18 cellular contexts compared by ENCODE assay signal in the genomic region with DNA sequence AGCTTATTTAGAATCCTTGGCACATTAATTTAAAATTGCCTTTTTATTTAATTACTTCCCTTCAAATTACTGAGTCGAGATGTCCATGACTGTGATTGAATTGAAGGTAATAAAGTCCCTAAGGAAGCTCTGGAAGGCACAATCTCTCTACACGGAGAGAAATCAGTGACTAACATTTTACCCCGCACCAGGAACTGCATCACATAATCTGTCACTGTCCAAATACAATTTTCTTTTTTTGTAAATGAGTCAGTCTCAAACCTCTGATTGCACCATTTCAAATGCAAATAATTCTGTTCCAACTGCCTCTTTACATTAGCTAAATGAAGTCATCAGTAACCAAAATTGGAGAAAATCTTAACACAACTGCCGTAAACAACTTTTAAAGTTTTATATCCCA.
DNase-seq lines count a peak whose midpoint lies in the region; ATAC-seq, FAIRE-seq and TF ChIP-seq lines count a peak whose summit lies in the region.
"Had no signal": no experiment of that assay in that cellular context is flagged by ENCODE, and none has a peak within 500 bp of the region (broad histone marks: within the 10 kb centered on the region; RNA-seq: fewer than 3 reads in every experiment).

No MANE protein-coding gene starts in this region.

- POLR2A ChIA-PET in PC-3 (lab: Charles Lee; ENCODE audit: unreplicated experiment) (no interaction called here), endothelial cell of umbilical vein (lab: Charles Lee) (no interaction called here)

- H3K27ac ChIP-seq in PC-3 (ENCODE audit: low read length) = peak overlapping the region; percentile 36; the same call in 1 of the 2 replicates
- H3K27ac ChIP-seq in endothelial cell of umbilical vein (ENCODE audit: insufficient read depth, low read depth, low read length) = no peak overlapping the region
- H3K27ac ChIP-seq: BLaER1 treated with 17β-estradiol and CSF1 and Interleukin-3, amounts not matched to agents 10 nM and 100 nM; GM23248; HL-60 had no signal

- FAIRE-seq in endothelial cell of umbilical vein (lab: Jason Lieb, UNC) = peak; percentile 54

- no peaks in the 10 kb centered on the region for H3K4me1 ChIP-seq in PC-3 (ENCODE audit: insufficient read depth, low read length)
- no peaks in the 10 kb centered on the region for H3K4me1 ChIP-seq in endothelial cell of umbilical vein (ENCODE audit: control insufficient read depth, extremely low read depth, insufficient read depth, low read length)
- H3K4me1 ChIP-seq: BLaER1 treated with 17β-estradiol and CSF1 and Interleukin-3, amounts not matched to agents 10 nM and 100 nM had no signal

- H3K4me2 ChIP-seq in PC-3 (ENCODE audit: low read length) = no peak overlapping the region
- H3K4me2 ChIP-seq in endothelial cell of umbilical vein (ENCODE audit: insufficient read depth, low read length) = no peak overlapping the region
- H3K4me2 ChIP-seq: BLaER1 treated with 17β-estradiol and CSF1 and Interleukin-3, amounts not matched to agents 10 nM and 100 nM; SK-N-SH had no signal

- H3K27me3 ChIP-seq in PC-3 (ENCODE audit: low read length) (no peaks in the 10 kb centered on the region), endothelial cell of umbilical vein (ENCODE audit: control insufficient read depth in 2 of 2, insufficient read depth in 2 of 2, low read length in 2 of 2) (no peaks in the 10 kb centered on the region)
- H3K27me3 ChIP-seq: BLaER1 treated with 17β-estradiol and CSF1 and Interleukin-3, amounts not matched to agents 10 nM and 100 nM; MG63 had no signal

- H2AFZ ChIP-seq in PC-3 (ENCODE audit: low read length) (no peak overlapping the region), endothelial cell of umbilical vein (ENCODE audit: low read depth, low read length) (no peak overlapping the region)
- H2AFZ ChIP-seq: GM23248 had no signal

- dilution Hi-C loops in endothelial cell of umbilical vein (cut with MboI; ENCODE audit: extremely low pct_ligation_motif_present, low sequenced_read_pairs) = no loop called here

- H3K36me3 ChIP-seq in PC-3 (ENCODE audit: low read depth, low read length) (no peaks in the 10 kb centered on the region), endothelial cell of umbilical vein (ENCODE audit: control insufficient read depth in 2 of 2, extremely low read depth in 1 of 2, insufficient read depth in 2 of 2, low read length in 2 of 2) (no peaks in the 10 kb centered on the region)
- H3K36me3 ChIP-seq: BLaER1 treated with 17β-estradiol and CSF1 and Interleukin-3, amounts not matched to agents 10 nM and 100 nM; MG63 had no signal

- no TSS peak for BruUV-seq in PC-3 (replicated peaks; lab: Mats Ljungman, UMichigan)
- BruUV-seq in endothelial cell of umbilical vein (replicated peaks; lab: Mats Ljungman, UMichigan) = no TSS peak

- H3K4me3 ChIP-seq in PC-3 (ENCODE audit: low read length) (no peak overlapping the region), endothelial cell of umbilical vein (replicated peaks in 1 of 3; ENCODE audit: insufficient read depth in 1 of 3, low read depth in 1 of 3, low read length in 3 of 3) (no peak overlapping the region), skeletal muscle cell (ENCODE audit: low read depth, low read length) (no peak overlapping the region)
- H3K4me3 ChIP-seq: BLaER1 treated with 17β-estradiol and CSF1 and Interleukin-3, amounts not matched to agents 10 nM and 100 nM; GM23248; MG63 had no signal

- TF ChIP-seq POLR2A in endothelial cell of umbilical vein (IDR thresholded peaks at IDR 0.05; ENCODE audit: low read depth, low read length) = no peak

- intact Hi-C loops in PC-3 (cut with micrococcal nuclease) = no loop called here
- intact Hi-C loops in endothelial cell of umbilical vein (cut with micrococcal nuclease) = no loop called here

- DNase-seq in NCI-H146 (lab: John Stamatoyannopoulos, UW) (peak; percentile 26), NCI-H146 treated with DMSO at 0.1 percent for 48 hours (lab: John Stamatoyannopoulos, UW; ENCODE audit: unreplicated experiment) (no peak), PC-3 (peak; percentile 32), endothelial cell of umbilical vein (ENCODE audit: low read depth, low spot score) (peak; percentile 22), skeletal muscle cell (ENCODE audit: low read depth) (peak; percentile 19), GM03348 (ENCODE audit: low spot score) (no peak), NCI-H446 treated with DMSO at 0.1 percent for 48 hours (lab: John Stamatoyannopoulos, UW) (no peak)
- DNase-seq: 8988T, GM23248, KG1, MG63, NCI-H1105, NCI-H2029, Right ventricle myocardium superior, SK-N-SH had no signal

- H3K9me2 ChIP-seq in PC-3 (replicated peaks; ENCODE audit: low read length) = no peaks in the 10 kb centered on the region
- H3K9me2 ChIP-seq: SK-N-SH had no signal

- H4K20me1 ChIP-seq in PC-3 (ENCODE audit: low read length) (no peaks in the 10 kb centered on the region), endothelial cell of umbilical vein (replicated peaks; ENCODE audit: control insufficient read depth, extremely low read depth, insufficient read depth, low read length) (no peaks in the 10 kb centered on the region)
- H4K20me1 ChIP-seq: BLaER1 treated with 17β-estradiol and CSF1 and Interleukin-3, amounts not matched to agents 10 nM and 100 nM had no signal

- CTCF ChIA-PET in PC-3 (lab: Charles Lee) = no interaction called here
- CTCF ChIA-PET in endothelial cell of umbilical vein (lab: Charles Lee) = no interaction called here

- no peaks in the 10 kb centered on the region for H3F3A ChIP-seq in PC-3 (ENCODE audit: low read length, unreplicated experiment)

- H3K9me3 ChIP-seq in PC-3 (ENCODE audit: low read length) (no peaks in the 10 kb centered on the region), endothelial cell of umbilical vein (replicated peaks; ENCODE audit: control insufficient read depth, insufficient read depth, low read length) (no peaks in the 10 kb centered on the region)
- H3K9me3 ChIP-seq: BLaER1 treated with 17β-estradiol and CSF1 and Interleukin-3, amounts not matched to agents 10 nM and 100 nM; MG63; SK-N-SH had no signal

- TF ChIP-seq CTCF in PC-3 (conservative IDR thresholded peaks at IDR 0.05; ENCODE audit: low read depth, low read length) (no peak), endothelial cell of umbilical vein (IDR thresholded peaks at IDR 0.05; ENCODE audit: extremely low read depth in 1 of 2, insufficient read depth in 1 of 2, low read depth in 1 of 2, low read length in 2 of 2) (no peak)

- H3K79me2 ChIP-seq in PC-3 (ENCODE audit: low read length) (no peaks in the 10 kb centered on the region), endothelial cell of umbilical vein (ENCODE audit: control insufficient read depth, insufficient read depth, low read length) (no peaks in the 10 kb centered on the region)

- H3K9ac ChIP-seq in PC-3 (ENCODE audit: low read length) = no peak overlapping the region
- H3K9ac ChIP-seq in endothelial cell of umbilical vein (replicated peaks; ENCODE audit: extremely low read depth, insufficient read depth, low read length) = no peak overlapping the region
- H3K9ac ChIP-seq: BLaER1 treated with 17β-estradiol and CSF1 and Interleukin-3, amounts not matched to agents 10 nM and 100 nM; GM23248; SK-N-SH had no signal

- H3K9me1 ChIP-seq in endothelial cell of umbilical vein (replicated peaks; ENCODE audit: control insufficient read depth, extremely low read depth, insufficient read depth, low read length) = no peaks in the 10 kb centered on the region

- ATAC-seq in PC-3 (peak; percentile 71), GM21723 (IDR thresholded peaks at IDR 0.05; ENCODE audit: unreplicated experiment) (no peak)

TF ChIP-seq in endothelial cell of umbilical vein, 7 proteins besides CTCF, POLR2A, EP300 and RAD21:
- TF ChIP-seq, protein P1, sequence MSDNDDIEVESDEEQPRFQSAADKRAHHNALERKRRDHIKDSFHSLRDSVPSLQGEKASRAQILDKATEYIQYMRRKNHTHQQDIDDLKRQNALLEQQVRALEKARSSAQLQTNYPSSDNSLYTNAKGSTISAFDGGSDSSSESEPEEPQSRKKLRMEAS (IDR thresholded peaks at IDR 0.05; ENCODE audit: insufficient read depth, insufficient read length) = no peak
- TF ChIP-seq MYC (IDR thresholded peaks at IDR 0.05; ENCODE audit: low read depth, low read length) (no peak), FOS (IDR thresholded peaks at IDR 0.05; ENCODE audit: borderline replicate concordance, insufficient read depth, low read length) (no peak), GATA2 (IDR thresholded peaks at IDR 0.05; ENCODE audit: insufficient read depth, insufficient read length, low read depth, low read length) (no peak), EZH2 (IDR thresholded peaks at IDR 0.05; ENCODE audit: borderline replicate concordance, low read depth, low read length, severe bottlenecking) (no peak), JUN (IDR thresholded peaks at IDR 0.05; ENCODE audit: borderline replicate concordance, insufficient read depth, insufficient read length, low read depth) (no peak), POLR2AphosphoS5 (IDR thresholded peaks at IDR 0.05; ENCODE audit: insufficient read depth, low read depth, low read length) (no peak)

Comparison
In these comparisons a context has a peak if more than half of its experiments do, and no peak if none do; other contexts are left out.
1. DNase-seq: peak in NCI-H146 (single experiment), PC-3 (single experiment), endothelial cell of umbilical vein (single experiment) and skeletal muscle cell (single experiment); none in NCI-H146 treated with DMSO at 0.1 percent for 48 hours (single experiment), GM03348 (single experiment) and NCI-H446 treated with DMSO at 0.1 percent for 48 hours (single experiment).